ENCODE assay signal across 8 cellular contexts in genomic region chr2:74530239-74531161, GRCh38. TPM values are rescaled to one million over a fixed set of nuclear protein-coding genes. Genes with fewer than 3 reads are reported as not detected.
DNase-seq lines count a peak whose midpoint lies in the region; ATAC-seq and TF ChIP-seq lines count a peak whose summit lies in the region.

No MANE protein-coding gene starts in this region.

- H3K4me1 ChIP-seq in ES-I3 (ENCODE audit: insufficient read depth, low read length) (peaks cover 18% of the 10 kb centered on the region), esophagus squamous epithelium (peaks cover 18 to 56% (median 28%) of the 10 kb centered on the region in 3 donors), urinary bladder (ENCODE audit: insufficient read depth) (no peaks in the 10 kb centered on the region)

- H3K9me3 ChIP-seq in ES-I3 (ENCODE audit: control insufficient read depth, insufficient read depth, low read length) (no peaks in the 10 kb centered on the region), MG63 (peaks cover 4% of the 10 kb centered on the region; the same call in 1 of the 2 replicates), esophagus squamous epithelium (no peaks in the 10 kb centered on the region)

- 2 to 17% methylated on average over 3 to 19 of the region's 54 CpGs for WGBS in esophagus squamous epithelium, 2 donors
- 1% methylated on average over 54 of the region's 54 CpGs for WGBS in urinary bladder

- H3K27me3 Mint-ChIP-seq in naive thymus-derived CD8-positive, alpha-beta T cell: no peaks in the 10 kb centered on the region

- H3K4me1 Mint-ChIP-seq in naive thymus-derived CD8-positive, alpha-beta T cell: peaks cover 22 to 50% (median 43%) of the 10 kb centered on the region in 4 donors

- no peak for TF ChIP-seq POLR2A in esophagus squamous epithelium (IDR thresholded peaks at IDR 0.05)

- H3K27ac ChIP-seq in esophagus squamous epithelium: peak overlapping the region; percentile 90 to 95 (median 91)
- H3K27ac ChIP-seq in urinary bladder (ENCODE audit: low read depth): peak overlapping the region; percentile 46

- peaks cover 4 to 34% (median 19%) of the 10 kb centered on the region in 3 donors for H3K36me3 Mint-ChIP-seq in naive thymus-derived CD8-positive, alpha-beta T cell

- H3K4me3 ChIP-seq in MG63: peak overlapping the region; percentile 99
- peak overlapping the region; percentile 83 to 98 (median 90) for H3K4me3 ChIP-seq in esophagus squamous epithelium
- H3K4me3 ChIP-seq in urinary bladder (ENCODE audit: low read depth, low read length): peak overlapping the region; percentile 88

- H3K27me3 ChIP-seq in MG63 (no peaks in the 10 kb centered on the region), esophagus squamous epithelium (no peaks in the 10 kb centered on the region)

- no peak for TF ChIP-seq CTCF in esophagus squamous epithelium (IDR thresholded peaks at IDR 0.05)

- H3K9me3 Mint-ChIP-seq in naive thymus-derived CD8-positive, alpha-beta T cell: no peaks in the 10 kb centered on the region

- POLR2A ChIA-PET in naive thymus-derived CD8-positive, alpha-beta T cell (lab: Charles Lee): interaction anchor here (0.6 to 5.7 kb wide), 19 partner anchors 8 to 702 kb away, joined by 3 to 45 read pairs (median 4); partner anchors contain the start of genes C2orf81, CCDC142, INO80B and LBX2

- peak overlapping the region; percentile 89 to 96 (median 94) for H3K4me3 Mint-ChIP-seq in naive thymus-derived CD8-positive, alpha-beta T cell

- H3K9ac ChIP-seq in ES-I3 (ENCODE audit: low read depth, low read length): peak overlapping the region; percentile 99

- intact Hi-C loops in esophagus squamous epithelium (cut with DNase I): no loop called here

- H3K36me3 ChIP-seq in ES-I3 (ENCODE audit: insufficient read depth, low read length) (peaks cover 10% of the 10 kb centered on the region), MG63 (peaks cover 67% of the 10 kb centered on the region), esophagus squamous epithelium (peaks cover 7 to 45% (median 21%) of the 10 kb centered on the region in 3 donors), urinary bladder (ENCODE audit: insufficient read depth) (no peaks in the 10 kb centered on the region)

- H3K27ac Mint-ChIP-seq in naive thymus-derived CD8-positive, alpha-beta T cell: peak overlapping the region; percentile 37 to 97 (median 93)

- peak; percentile 35 for DNase-seq in MG63
- DNase-seq in activated T-cell treated with anti-CD3 and anti-CD28 coated beads for 48 hours (ENCODE audit: low read depth): peak; percentile 25
- no peak for DNase-seq in esophagus squamous epithelium (lab: John Stamatoyannopoulos, UW)
- DNase-seq in naive thymus-derived CD8-positive, alpha-beta T cell: peak in 8 of 10 donors; percentile 21 to 51 (median 40)
- no peak for DNase-seq in epidermal melanocyte (ENCODE audit: insufficient read length, low spot score)

- peak; percentile 33 for ATAC-seq in GM21825 (IDR thresholded peaks at IDR 0.05; ENCODE audit: unreplicated experiment)
- ATAC-seq in naive thymus-derived CD8-positive, alpha-beta T cell: peak; percentile 23 to 33

RNA-seq across cellular contexts. Expression of gene HTRA2, which starts 0.8 kb away (rescaled TPM):
- 49.9 and 53.9 TPM in 2 replicates for total RNA-seq in MG63 (2014; rRNA removed; shearing (Covaris generic); ENCODE audit: low replicate concordance)
- total RNA-seq in esophagus squamous epithelium (10 to 100 TPM; 16.9 to 25.8 (median 22.0) TPM), urinary bladder (25.1 TPM)
- total RNA-seq in naive thymus-derived CD8-positive, alpha-beta T cell: 10 to 100 TPM; 38.6 to 44.5 TPM
- 10 to 100 TPM; 21.3 to 24.5 (median 24.5) TPM for polyA plus RNA-seq in naive thymus-derived CD8-positive, alpha-beta T cell
- polyA plus RNA-seq in urinary bladder: 37.3 TPM

RNA-seq across cellular contexts. Expression of gene AUP1, which starts 1.0 kb away (rescaled TPM):
- 70.0 and 143 TPM in 2 replicates for total RNA-seq in MG63 (2014; rRNA removed; shearing (Covaris generic); ENCODE audit: low replicate concordance)
- 100 to 1,000 TPM in 2 of 4 donors, 10 to 100 TPM in 2; 79.9 to 142 (median 105) TPM for total RNA-seq in esophagus squamous epithelium
- 100 to 1,000 TPM; 173 to 184 TPM for total RNA-seq in naive thymus-derived CD8-positive, alpha-beta T cell
- 10 to 100 TPM; 79.5 to 88.9 (median 81.8) TPM for polyA plus RNA-seq in naive thymus-derived CD8-positive, alpha-beta T cell
- 57.7 TPM for total RNA-seq in urinary bladder
- polyA plus RNA-seq in urinary bladder: 112 TPM

RNA-seq across cellular contexts. Expression of gene DQX1, which starts 4.5 kb away (rescaled TPM):
- total RNA-seq in MG63 (2014; rRNA removed; shearing (Covaris generic); ENCODE audit: low replicate concordance): not detected in 2 replicates
- total RNA-seq in esophagus squamous epithelium (10 to 100 TPM in 1 of 4 donors, 1 to 10 TPM in 3; 3.8 to 13.3 (median 5.7) TPM), urinary bladder (0.37 TPM)
- under 1 TPM; 0.36 to 0.81 TPM for total RNA-seq in naive thymus-derived CD8-positive, alpha-beta T cell
- not detected for polyA plus RNA-seq in naive thymus-derived CD8-positive, alpha-beta T cell
- 0.27 TPM for polyA plus RNA-seq in urinary bladder

RNA-seq across cellular contexts. Expression of gene TLX2, which starts 16.2 kb away (rescaled TPM):
- 0.07 and 1.2 TPM in 2 replicates for total RNA-seq in MG63 (2014; rRNA removed; shearing (Covaris generic); ENCODE audit: low replicate concordance)
- total RNA-seq in esophagus squamous epithelium (not detected), urinary bladder (0.63 TPM)
- not detected for total RNA-seq in naive thymus-derived CD8-positive, alpha-beta T cell
- polyA plus RNA-seq in naive thymus-derived CD8-positive, alpha-beta T cell: not detected
- polyA plus RNA-seq in urinary bladder: 0.51 TPM

RNA-seq across cellular contexts. Expression of gene PCGF1, which starts 23.0 kb away (rescaled TPM):
- total RNA-seq in MG63 (2014; rRNA removed; shearing (Covaris generic); ENCODE audit: low replicate concordance): 23.9 and 24.4 TPM in 2 replicates
- 10 to 100 TPM in 3 of 4 donors, 1 to 10 TPM in 1; 4.4 to 16.2 (median 14.7) TPM for total RNA-seq in esophagus squamous epithelium
- total RNA-seq in naive thymus-derived CD8-positive, alpha-beta T cell: 10 to 100 TPM; 33.1 to 34.6 TPM
- 10 to 100 TPM in 1 of 3 donors, 1 to 10 TPM in 2; 6.7 to 11.8 (median 7.3) TPM for polyA plus RNA-seq in naive thymus-derived CD8-positive, alpha-beta T cell
- total RNA-seq in urinary bladder: 21.7 TPM
- 19.2 TPM for polyA plus RNA-seq in urinary bladder

Comparison
In these comparisons a context has a peak if more than half of its experiments do, and no peak if none do; other contexts are left out.
1. DNase-seq: peak in MG63 (single experiment), activated T-cell treated with anti-CD3 and anti-CD28 coated beads for 48 hours (single experiment) and naive thymus-derived CD8-positive, alpha-beta T cell (8 of 10); none in esophagus squamous epithelium (single experiment) and epidermal melanocyte (single experiment).
2. Peak in every context shown above with its lines, with median percentiles within 50 percentile points of each other: H3K4me3 ChIP-seq.